16 cellular contexts compared by ENCODE assay signal in genomic region chr3:50279255-50280016, GRCh38. TPM values are rescaled to one million over a fixed set of nuclear protein-coding genes. Genes with fewer than 3 reads are reported as not detected.
"Had no signal": no experiment of that assay in that cellular context is flagged by ENCODE, and none has a peak within 500 bp of the region (broad histone marks: within the 10 kb centered on the region; RNA-seq: fewer than 3 reads in every experiment).

No MANE protein-coding gene starts in this region.

- H3K36me3 ChIP-seq: ovary had no signal

- DNase-seq: activated CD4-positive, CD25-positive, alpha-beta regulatory T cell; activated naive CD4-positive, alpha-beta T cell treated with anti-CD3 and anti-CD28 coated beads, Interleukin-2, amount 50 U/mL, for 16 hours; activated T-cell treated with anti-CD3 and anti-CD28 coated beads, Interleukin-2, amount 50 U/mL, for 1 hour; body of pancreas; cerebellar nuclear complex; glutamatergic neuron; mesenchymal stem cell; small intestine; T-helper 2 cell had no signal

- H3K27ac ChIP-seq: adrenal gland, body of pancreas, left lung, ovary had no signal

- H3K27me3 ChIP-seq: body of pancreas, ovary had no signal

- H3K9me3 ChIP-seq: adrenal gland, body of pancreas, esophagus muscularis mucosa, left lung, ovary had no signal

- ATAC-seq: body of pancreas, left lung had no signal

- H3K4me3 ChIP-seq: adrenal gland, body of pancreas, esophagus muscularis mucosa, left lung, ovary had no signal

RNA-seq across cellular contexts. Expression of gene LSMEM2, which starts 0.5 kb away (rescaled TPM):
- total RNA-seq: body of pancreas, esophagus muscularis mucosa, fibroblast of villous mesenchyme, subcutaneous adipose tissue, ureter had no signal
